In genomic region chr2:119059940-119060339, GRCh38 we compare ENCODE assay signal across 5 cellular contexts.
"Had no signal": no experiment of that assay in that cellular context is flagged by ENCODE, and none has a peak within 500 bp of the region (broad histone marks: within the 10 kb centered on the region; RNA-seq: fewer than 3 reads in every experiment).

No MANE protein-coding gene starts in this region.

- ATAC-seq: GM23338, HepG2 had no signal

- DNase-seq: H9, HCEC 1CT, KBM-7 had no signal
